15 cellular contexts compared by ENCODE assay signal in genomic region chr11:124930799-124931198, GRCh38. TPM values are rescaled to one million over a fixed set of nuclear protein-coding genes. Genes with fewer than 3 reads are reported as not detected.
A peak's percentile ranks its signal among the peaks of the same experiment; 100 is the strongest.
DNase-seq lines count a peak whose midpoint lies in the region; ATAC-seq, FAIRE-seq and TF ChIP-seq lines count a peak whose summit lies in the region.
"Had no signal": no experiment of that assay in that cellular context is flagged by ENCODE, and none has a peak within 500 bp of the region (broad histone marks: within the 10 kb centered on the region; RNA-seq: fewer than 3 reads in every experiment).

No MANE protein-coding gene starts in this region.

- peak overlapping the region; percentile 16 for H3K27ac Mint-ChIP-seq in activated CD4-positive, alpha-beta memory T cell treated with anti-CD3 and anti-CD28 coated beads, Interleukin-2, amount 10 ng/mL, durations not matched to agents 7 days and 5 days
- H3K27ac Mint-ChIP-seq in activated CD4-positive, alpha-beta memory T cell treated with anti-CD3 and anti-CD28 coated beads for 36 hours = no peak overlapping the region

- TF ChIP-seq CTCF in GM12878 (IDR thresholded peaks at IDR 0.05 in 2 of 3, conservative IDR thresholded peaks at IDR 0.05 in 1 of 3; ENCODE audit: control insufficient read depth in 2 of 3, extremely low read depth in 1 of 3, insufficient read depth in 1 of 3, low read depth in 3 of 3, low read length in 3 of 3) = no peak

- H3K36me3 Mint-ChIP-seq in activated CD4-positive, alpha-beta memory T cell treated with anti-CD3 and anti-CD28 coated beads, Interleukin-2, amount 10 ng/mL, durations not matched to agents 7 days and 5 days (ENCODE audit: low read depth) = no peaks in the 10 kb centered on the region
- H3K36me3 Mint-ChIP-seq in activated CD4-positive, alpha-beta memory T cell treated with anti-CD3 and anti-CD28 coated beads for 36 hours = no peaks in the 10 kb centered on the region

- no peak overlapping the region for H2AFZ ChIP-seq in GM12878 (ENCODE audit: control insufficient read depth, low read depth, low read length)

- intact Hi-C loops in activated CD4-positive, alpha-beta memory T cell treated with anti-CD3 and anti-CD28 coated beads for 36 hours (cut with micrococcal nuclease) = no loop called here
- intact Hi-C loops in GM12878 (cut with micrococcal nuclease; ENCODE audit: unreplicated experiment) = no loop called here

- no peaks in the 10 kb centered on the region; a peak in 1 of 4 replicates for H3K27me3 ChIP-seq in GM12878 (replicated peaks in 1 of 2; ENCODE audit: control insufficient read depth in 2 of 2, insufficient read depth in 2 of 2, low read length in 1 of 2)
- H3K27me3 ChIP-seq: body of pancreas had no signal

- no peaks in the 10 kb centered on the region; the same call in 1 of the 2 replicates for H3K4me1 ChIP-seq in GM12878 (ENCODE audit: control insufficient read depth, insufficient read depth, low read length)
- H3K4me1 ChIP-seq: body of pancreas, pancreas had no signal

- in situ Hi-C loops in GM12878 (cut with MboI) = no loop called here

- no peaks in the 10 kb centered on the region for H3K79me2 ChIP-seq in GM12878 (ENCODE audit: control insufficient read depth, insufficient read depth, low read length)

- no peak overlapping the region for H3K4me3 ChIP-seq in GM12878
- H3K4me3 ChIP-seq: body of pancreas, lung, pancreas had no signal

- no peak for TF ChIP-seq EP300 in GM12878 (IDR thresholded peaks at IDR 0.05; ENCODE audit: borderline replicate concordance in 1 of 2, control insufficient read depth in 1 of 2, low read depth in 2 of 2, low read length in 2 of 2)

- FAIRE-seq in GM12878 (lab: Jason Lieb, UNC) = no peak
- FAIRE-seq: endothelial cell of umbilical vein, pancreas had no signal

- SMC1A ChIA-PET in GM12878 (lab: Charles Lee; ENCODE audit: uncharacterized antibody, unreplicated experiment) = interaction anchor here (1.0 kb wide), 1 partner anchor 211 kb away, joined by 3 read pairs; no protein-coding TSS in a partner anchor

- RAD21 ChIA-PET in GM12878 (lab: Charles Lee; ENCODE audit: unreplicated experiment) = no interaction called here

- H3K4me1 Mint-ChIP-seq in activated CD4-positive, alpha-beta memory T cell treated with anti-CD3 and anti-CD28 coated beads, Interleukin-2, amount 10 ng/mL, durations not matched to agents 7 days and 5 days = peaks cover 8% of the 10 kb centered on the region
- H3K4me1 Mint-ChIP-seq in activated CD4-positive, alpha-beta memory T cell treated with anti-CD3 and anti-CD28 coated beads for 36 hours (ENCODE audit: low read depth) = peaks cover 4% of the 10 kb centered on the region

- no peak for DNase-seq in activated CD4-positive, alpha-beta memory T cell treated with anti-CD3 and anti-CD28 coated beads, Interleukin-2, amount 10 ng/mL, durations not matched to agents 7 days and 5 days
- no peak for DNase-seq in activated CD4-positive, alpha-beta memory T cell treated with anti-CD3 and anti-CD28 coated beads for 36 hours
- DNase-seq in GM12878 (ENCODE audit: low read depth, low spot score) = no peak
- DNase-seq in 8988T = no peak
- no peak for DNase-seq in NCI-H82 (lab: John Stamatoyannopoulos, UW)
- DNase-seq in LoVo (ENCODE audit: low spot score) = no peak
- DNase-seq: body of pancreas, NCI-H1436, pancreas, T-helper 9 cell had no signal

- H3K36me3 ChIP-seq in GM12878 (ENCODE audit: control insufficient read depth in 2 of 2, insufficient read depth in 2 of 2, low read length in 1 of 2) = no peaks in the 10 kb centered on the region
- H3K36me3 ChIP-seq: pancreas had no signal

- H3K9me3 Mint-ChIP-seq in activated CD4-positive, alpha-beta memory T cell treated with anti-CD3 and anti-CD28 coated beads, Interleukin-2, amount 10 ng/mL, durations not matched to agents 7 days and 5 days = no peaks in the 10 kb centered on the region
- H3K9me3 Mint-ChIP-seq in activated CD4-positive, alpha-beta memory T cell treated with anti-CD3 and anti-CD28 coated beads for 36 hours = no peaks in the 10 kb centered on the region

- no peak overlapping the region for H3K9ac ChIP-seq in GM12878 (ENCODE audit: control insufficient read depth, insufficient read depth, low read length)

- no peak for TF ChIP-seq RAD21 in GM12878 (IDR thresholded peaks at IDR 0.05; ENCODE audit: insufficient read depth, low read depth, low read length)

- 4% methylated on average over 3 of the region's 3 CpGs for WGBS in GM12878 (ENCODE audit: insufficient coverage, insufficient replicate concordance, low lambda C conversion rate, missing lambda C conversion rate)

- POLR2A ChIA-PET in activated CD4-positive, alpha-beta memory T cell treated with anti-CD3 and anti-CD28 coated beads, Interleukin-2, amount 10 ng/mL, durations not matched to agents 7 days and 5 days (lab: Charles Lee) = interaction anchor here (1.0 kb wide), 1 partner anchor 20 kb away, joined by 3 read pairs; no protein-coding TSS in a partner anchor
- POLR2A ChIA-PET in activated CD4-positive, alpha-beta memory T cell treated with anti-CD3 and anti-CD28 coated beads for 36 hours (lab: Charles Lee) = no interaction called here
- POLR2A ChIA-PET in GM12878 (lab: Charles Lee) = interaction anchor here (0.8 kb wide), 1 partner anchor 22 kb away, joined by 4 read pairs; no protein-coding TSS in a partner anchor

- CTCF ChIA-PET in activated CD4-positive, alpha-beta memory T cell treated with anti-CD3 and anti-CD28 coated beads, Interleukin-2, amount 10 ng/mL, durations not matched to agents 7 days and 5 days (lab: Charles Lee) = interaction anchor here (0.8 to 1.1 kb wide), 3 partner anchors 11 to 54 kb away, joined by 4 to 5 read pairs (median 4); no protein-coding TSS in a partner anchor
- CTCF ChIA-PET in activated CD4-positive, alpha-beta memory T cell treated with anti-CD3 and anti-CD28 coated beads for 36 hours (lab: Charles Lee) = no interaction called here
- CTCF ChIA-PET in GM12878 (lab: Yijun Ruan, JAX) = no interaction called here

- H4K20me1 ChIP-seq in GM12878 (ENCODE audit: control insufficient read depth, insufficient read depth) = no peaks in the 10 kb centered on the region

- no TSS peak for BruUV-seq in GM12878 (replicated peaks; lab: Mats Ljungman, UMichigan)

- H3K4me2 ChIP-seq in GM12878 (ENCODE audit: control insufficient read depth, insufficient read depth) = no peak overlapping the region

- ATAC-seq in GM21423 (IDR thresholded peaks at IDR 0.05; ENCODE audit: unreplicated experiment) = peak; percentile 88
- ATAC-seq in HG03135 (IDR thresholded peaks at IDR 0.05; ENCODE audit: unreplicated experiment) = peak; percentile 91
- peak; percentile 87 for ATAC-seq in GM12878
- ATAC-seq: body of pancreas, pancreas had no signal

- H3K9me3 ChIP-seq in GM12878 (replicated peaks; ENCODE audit: control insufficient read depth, insufficient read depth, low read length) = no peaks in the 10 kb centered on the region
- H3K9me3 ChIP-seq: body of pancreas, pancreas had no signal

- no peaks in the 10 kb centered on the region for H3K27me3 Mint-ChIP-seq in activated CD4-positive, alpha-beta memory T cell treated with anti-CD3 and anti-CD28 coated beads, Interleukin-2, amount 10 ng/mL, durations not matched to agents 7 days and 5 days
- no peaks in the 10 kb centered on the region for H3K27me3 Mint-ChIP-seq in activated CD4-positive, alpha-beta memory T cell treated with anti-CD3 and anti-CD28 coated beads for 36 hours

- no peak overlapping the region for H3K4me3 Mint-ChIP-seq in activated CD4-positive, alpha-beta memory T cell treated with anti-CD3 and anti-CD28 coated beads, Interleukin-2, amount 10 ng/mL, durations not matched to agents 7 days and 5 days
- no peak overlapping the region for H3K4me3 Mint-ChIP-seq in activated CD4-positive, alpha-beta memory T cell treated with anti-CD3 and anti-CD28 coated beads for 36 hours

- no peak for TF ChIP-seq POLR2A in GM12878 (IDR thresholded peaks at IDR 0.05; ENCODE audit: low read depth, low read length)

- no peak overlapping the region for H3K27ac ChIP-seq in GM12878 (ENCODE audit: control insufficient read depth, insufficient read depth)
- H3K27ac ChIP-seq: body of pancreas, pancreas had no signal

RNA-seq across cellular contexts. Expression of gene HEPACAM, which starts 5.0 kb away (rescaled TPM):
- total RNA-seq in activated CD4-positive, alpha-beta memory T cell treated with anti-CD3 and anti-CD28 coated beads, Interleukin-2, amount 10 ng/mL, durations not matched to agents 7 days and 5 days = not detected
- not detected for total RNA-seq in activated CD4-positive, alpha-beta memory T cell treated with anti-CD3 and anti-CD28 coated beads for 36 hours
- not detected in 2 replicates for total RNA-seq in GM12878 (2013; cell fraction: nucleolus; rRNA removed)
- not detected in 2 replicates for total RNA-seq in GM12878 (2014; rRNA removed)
- total RNA-seq in GM12878 (2014; rRNA removed; fragmentation: Illumina TruSeq; extraction: Trizol) = not detected in 2 replicates
- 0.08 TPM in 1 of 2 replicates, not detected in the other for total RNA-seq in GM12878 (2021)
- polyA plus RNA-seq in GM12878 (2011; ENCODE audit: low read depth) = not detected
- polyA plus RNA-seq in GM12878 (2011; rRNA removed) = 0.03 TPM in 1 of 2 replicates, not detected in the other
- polyA plus RNA-seq in GM12878 (2011; cell fraction: cytosol; rRNA removed) = 0.05 and 0.09 TPM in 2 replicates
- polyA plus RNA-seq in GM12878 (2011; cell fraction: nucleus; rRNA removed) = not detected in 2 replicates
- not detected in 2 replicates for polyA plus RNA-seq in GM12878 (2012)
- not detected in 2 replicates for polyA plus RNA-seq in GM12878 (2014; fragmentation: Illumina TruSeq; extraction: Trizol)
- polyA plus RNA-seq in GM12878 (2014; fragmentation: Nextera tagmentation; extraction: Ambion mirVana) = not detected
- polyA plus RNA-seq in GM12878 (2014; rRNA removed) = not detected in 2 replicates
- polyA plus RNA-seq in GM12878 (2016; fragmentation: Nextera tagmentation; extraction: Ambion mirVana) = not detected
- polyA minus RNA-seq in GM12878 (2011; rRNA and poly(A)+ RNA removed) = not detected in 2 replicates
- polyA minus RNA-seq in GM12878 (2011; cell fraction: cytosol; rRNA and poly(A)+ RNA removed) = not detected in 2 replicates
- polyA minus RNA-seq in GM12878 (2011; cell fraction: nucleus; rRNA and poly(A)+ RNA removed) = not detected in 2 replicates
- total RNA-seq: Daoy, endothelial cell of umbilical vein, lung had no signal
- polyA plus RNA-seq: endothelial cell of umbilical vein had no signal

RNA-seq across cellular contexts. Expression of gene HEPN1, which starts 11.7 kb away (rescaled TPM):
- total RNA-seq in activated CD4-positive, alpha-beta memory T cell treated with anti-CD3 and anti-CD28 coated beads, Interleukin-2, amount 10 ng/mL, durations not matched to agents 7 days and 5 days = not detected
- total RNA-seq in activated CD4-positive, alpha-beta memory T cell treated with anti-CD3 and anti-CD28 coated beads for 36 hours = not detected
- total RNA-seq in GM12878 (2013; cell fraction: nucleolus; rRNA removed) = not detected in 2 replicates
- total RNA-seq in GM12878 (2014; rRNA removed) = not detected in 2 replicates
- not detected in 2 replicates for total RNA-seq in GM12878 (2014; rRNA removed; fragmentation: Illumina TruSeq; extraction: Trizol)
- total RNA-seq in GM12878 (2021) = not detected in 2 replicates
- not detected for polyA plus RNA-seq in GM12878 (2011; ENCODE audit: low read depth)
- not detected in 2 replicates for polyA plus RNA-seq in GM12878 (2011; rRNA removed)
- not detected in 2 replicates for polyA plus RNA-seq in GM12878 (2011; cell fraction: cytosol; rRNA removed)
- not detected in 2 replicates for polyA plus RNA-seq in GM12878 (2011; cell fraction: nucleus; rRNA removed)
- polyA plus RNA-seq in GM12878 (2012) = not detected in 2 replicates
- not detected in 2 replicates for polyA plus RNA-seq in GM12878 (2014; fragmentation: Illumina TruSeq; extraction: Trizol)
- not detected for polyA plus RNA-seq in GM12878 (2014; fragmentation: Nextera tagmentation; extraction: Ambion mirVana)
- polyA plus RNA-seq in GM12878 (2014; rRNA removed) = not detected in 2 replicates
- polyA plus RNA-seq in GM12878 (2016; fragmentation: Nextera tagmentation; extraction: Ambion mirVana) = not detected
- not detected in 2 replicates for polyA minus RNA-seq in GM12878 (2011; rRNA and poly(A)+ RNA removed)
- not detected in 2 replicates for polyA minus RNA-seq in GM12878 (2011; cell fraction: cytosol; rRNA and poly(A)+ RNA removed)
- polyA minus RNA-seq in GM12878 (2011; cell fraction: nucleus; rRNA and poly(A)+ RNA removed) = not detected in 2 replicates
- total RNA-seq: body of pancreas, Daoy, endothelial cell of umbilical vein, lung, pancreas had no signal
- polyA plus RNA-seq: endothelial cell of umbilical vein, lung had no signal

RNA-seq across cellular contexts. Expression of gene CCDC15, which starts 23.2 kb away (rescaled TPM):
- total RNA-seq in activated CD4-positive, alpha-beta memory T cell treated with anti-CD3 and anti-CD28 coated beads, Interleukin-2, amount 10 ng/mL, durations not matched to agents 7 days and 5 days = 1 to 10 TPM; 9.2 to 9.7 TPM
- 1 to 10 TPM; 5.6 to 6.4 TPM for total RNA-seq in activated CD4-positive, alpha-beta memory T cell treated with anti-CD3 and anti-CD28 coated beads for 36 hours
- 11.6 and 13.0 TPM in 2 replicates for total RNA-seq in GM12878 (2013; cell fraction: nucleolus; rRNA removed)
- 3.2 and 3.3 TPM in 2 replicates for total RNA-seq in GM12878 (2014; rRNA removed)
- 5.3 and 5.4 TPM in 2 replicates for total RNA-seq in GM12878 (2014; rRNA removed; fragmentation: Illumina TruSeq; extraction: Trizol)
- total RNA-seq in GM12878 (2021) = 2.3 and 3.2 TPM in 2 replicates
- 0.91 TPM for polyA plus RNA-seq in GM12878 (2011; ENCODE audit: low read depth)
- 3.4 and 5.9 TPM in 2 replicates for polyA plus RNA-seq in GM12878 (2011; rRNA removed)
- 1.4 and 1.5 TPM in 2 replicates for polyA plus RNA-seq in GM12878 (2011; cell fraction: cytosol; rRNA removed)
- polyA plus RNA-seq in GM12878 (2011; cell fraction: nucleus; rRNA removed) = 3.2 and 3.3 TPM in 2 replicates
- polyA plus RNA-seq in GM12878 (2012) = 0.96 and 1.7 TPM in 2 replicates
- polyA plus RNA-seq in GM12878 (2014; fragmentation: Illumina TruSeq; extraction: Trizol) = 3.8 and 5.7 TPM in 2 replicates
- polyA plus RNA-seq in GM12878 (2014; fragmentation: Nextera tagmentation; extraction: Ambion mirVana) = 1 to 10 TPM; 2.0 to 2.8 TPM
- 1.6 and 2.1 TPM in 2 replicates for polyA plus RNA-seq in GM12878 (2014; rRNA removed)
- polyA plus RNA-seq in GM12878 (2016; fragmentation: Nextera tagmentation; extraction: Ambion mirVana) = 1 to 10 TPM; 4.1 to 4.4 TPM
- polyA minus RNA-seq in GM12878 (2011; rRNA and poly(A)+ RNA removed) = 3.2 and 3.5 TPM in 2 replicates
- polyA minus RNA-seq in GM12878 (2011; cell fraction: cytosol; rRNA and poly(A)+ RNA removed) = 1.5 and 1.7 TPM in 2 replicates
- polyA minus RNA-seq in GM12878 (2011; cell fraction: nucleus; rRNA and poly(A)+ RNA removed) = 6.0 and 8.2 TPM in 2 replicates

RNA-seq across cellular contexts. Expression of gene ROBO4, which starts 33.1 kb away (rescaled TPM):
- total RNA-seq in activated CD4-positive, alpha-beta memory T cell treated with anti-CD3 and anti-CD28 coated beads, Interleukin-2, amount 10 ng/mL, durations not matched to agents 7 days and 5 days = not detected
- not detected for total RNA-seq in activated CD4-positive, alpha-beta memory T cell treated with anti-CD3 and anti-CD28 coated beads for 36 hours
- total RNA-seq in GM12878 (2013; cell fraction: nucleolus; rRNA removed) = not detected in 2 replicates
- total RNA-seq in GM12878 (2014; rRNA removed) (not detected in 2 replicates), GM12878 (2014; rRNA removed; fragmentation: Illumina TruSeq; extraction: Trizol) (not detected in 2 replicates), GM12878 (2021) (0.21 TPM in 1 of 2 replicates, not detected in the other)
- polyA plus RNA-seq in GM12878 (2011; ENCODE audit: low read depth) = not detected
- polyA plus RNA-seq in GM12878 (2011; rRNA removed) (not detected in 2 replicates), GM12878 (2014; fragmentation: Illumina TruSeq; extraction: Trizol) (not detected in 2 replicates), GM12878 (2014; fragmentation: Nextera tagmentation; extraction: Ambion mirVana) (not detected), GM12878 (2014; rRNA removed) (not detected in 2 replicates), GM12878 (2016; fragmentation: Nextera tagmentation; extraction: Ambion mirVana) (not detected)
- polyA plus RNA-seq in GM12878 (2011; cell fraction: cytosol; rRNA removed) = not detected in 2 replicates
- polyA plus RNA-seq in GM12878 (2011; cell fraction: nucleus; rRNA removed) = not detected in 2 replicates
- not detected in 2 replicates for polyA plus RNA-seq in GM12878 (2012)
- polyA minus RNA-seq in GM12878 (2011; rRNA and poly(A)+ RNA removed) = not detected in 2 replicates
- polyA minus RNA-seq in GM12878 (2011; cell fraction: cytosol; rRNA and poly(A)+ RNA removed) = not detected in 2 replicates
- polyA minus RNA-seq in GM12878 (2011; cell fraction: nucleus; rRNA and poly(A)+ RNA removed) = not detected in 2 replicates
